ENCODE assay signal across 8 cellular contexts in the genomic region with DNA sequence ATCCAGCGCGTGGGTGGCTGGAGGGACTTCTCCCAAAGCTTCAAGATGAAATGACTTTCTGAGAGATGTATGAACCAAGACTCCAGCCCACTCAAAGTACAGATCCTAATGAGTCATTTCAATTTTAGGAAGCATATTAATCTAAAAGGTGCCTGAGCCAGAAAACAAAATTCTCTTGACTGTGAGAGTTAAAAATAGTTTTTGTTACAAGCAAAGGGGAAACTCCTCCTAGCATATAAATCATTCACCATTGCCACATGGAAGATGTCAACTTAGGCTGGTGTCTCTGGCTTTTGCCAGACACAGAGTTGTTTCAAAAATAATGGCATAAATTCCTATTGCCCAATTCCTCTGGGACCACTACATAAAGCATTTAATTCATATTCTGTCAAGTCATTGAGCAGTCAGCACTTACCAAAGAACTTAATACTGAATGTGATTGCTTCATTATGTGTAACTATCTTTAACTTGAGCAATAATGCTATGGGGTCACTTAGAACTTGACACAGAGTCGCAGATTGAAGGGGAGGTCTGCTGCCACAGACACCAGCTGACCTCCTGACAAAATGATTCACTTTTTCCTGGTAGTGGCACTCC.
DNase-seq lines count a peak whose midpoint lies in the region; ATAC-seq and TF ChIP-seq lines count a peak whose summit lies in the region.

No MANE protein-coding gene starts in this region.

- DNase-seq in left kidney (ENCODE audit: low read depth, low spot score) (peak; percentile 36), SKM-1 treated with dmso at 0.1 percent for 144 hours (lab: John Stamatoyannopoulos, UW; ENCODE audit: unreplicated experiment) (no peak), erythroblast (lab: John Stamatoyannopoulos, UW) (no peak), NK-92 (lab: John Stamatoyannopoulos, UW; ENCODE audit: unreplicated experiment) (no peak), PC-9 (no peak)

- peak overlapping the region; percentile 31; the same call in 1 of the 2 replicates for H3K4me3 ChIP-seq in OCI-LY3 (ENCODE audit: low read length)
- no peak overlapping the region for H3K4me3 ChIP-seq in PC-9

- H3K27ac ChIP-seq in OCI-LY3 (ENCODE audit: low read length) (peak overlapping the region; percentile 55), PC-9 (no peak overlapping the region)

- CTCF ChIA-PET in PC-9 (lab: Charles Lee), result no interaction called here

- no peak for TF ChIP-seq CTCF in OCI-LY3 (IDR thresholded peaks at IDR 0.05; ENCODE audit: low read depth, low read length)
- TF ChIP-seq CTCF in PC-9 (conservative IDR thresholded peaks at IDR 0.05), result no peak

- no TSS peak for BruUV-seq in PC-9 (replicated peaks; lab: Mats Ljungman, UMichigan)

- no peaks in the 10 kb centered on the region for H3K27me3 ChIP-seq in OCI-LY3 (ENCODE audit: low read depth, low read length)
- no peaks in the 10 kb centered on the region for H3K27me3 ChIP-seq in PC-9 (ENCODE audit: insufficient read depth, low read depth)

- no peaks in the 10 kb centered on the region for H3K36me3 ChIP-seq in OCI-LY3 (replicated peaks; ENCODE audit: low read depth, low read length)
- H3K36me3 ChIP-seq in PC-9 (ENCODE audit: low read depth), result no peaks in the 10 kb centered on the region

- H4K20me1 ChIP-seq in OCI-LY3 (ENCODE audit: insufficient read depth, low read length) (no peaks in the 10 kb centered on the region), PC-9 (ENCODE audit: insufficient read depth) (no peaks in the 10 kb centered on the region)

- H2AFZ ChIP-seq in OCI-LY3 (ENCODE audit: low read depth, low read length) (no peak overlapping the region), PC-9 (no peak overlapping the region)

- H3K9me2 ChIP-seq in PC-9 (ENCODE audit: insufficient read depth), result no peaks in the 10 kb centered on the region

- H3K79me2 ChIP-seq in OCI-LY3 (ENCODE audit: low read length) (no peaks in the 10 kb centered on the region), PC-9 (ENCODE audit: low read depth) (no peaks in the 10 kb centered on the region)

- TF ChIP-seq POLR2A in erythroblast (IDR thresholded peaks at IDR 0.05; ENCODE audit: low read length), result no peak

- no peak overlapping the region for H3K9ac ChIP-seq in OCI-LY3 (ENCODE audit: low read length)

- H3F3A ChIP-seq in PC-9 (ENCODE audit: insufficient read depth, low read depth), result no peaks in the 10 kb centered on the region

- intact Hi-C loops in PC-9 (cut with micrococcal nuclease; ENCODE audit: unreplicated experiment), result no loop called here

- H3K4me1 ChIP-seq in OCI-LY3 (ENCODE audit: low read length) (peaks cover 21% of the 10 kb centered on the region), PC-9 (replicated peaks; ENCODE audit: insufficient read depth) (no peaks in the 10 kb centered on the region)

- H3K4me2 ChIP-seq in OCI-LY3 (ENCODE audit: low read length), result peak overlapping the region; percentile 51
- H3K4me2 ChIP-seq in PC-9, result no peak overlapping the region

- POLR2A ChIA-PET in PC-9 (lab: Charles Lee; ENCODE audit: unreplicated experiment), result no interaction called here

- peak; percentile 56 for ATAC-seq in GM18867 (IDR thresholded peaks at IDR 0.05; ENCODE audit: unreplicated experiment)
- peak; percentile 45 for ATAC-seq in HG02642 (IDR thresholded peaks at IDR 0.05; ENCODE audit: poor library complexity, unreplicated experiment)

- H3K9me3 ChIP-seq in OCI-LY3 (ENCODE audit: insufficient read depth, low read length), result no peaks in the 10 kb centered on the region
- H3K9me3 ChIP-seq in PC-9 (ENCODE audit: insufficient read depth, low read depth), result no peaks in the 10 kb centered on the region
